Comparison of ENCODE assay signal across 3 cellular contexts in the genomic region with DNA sequence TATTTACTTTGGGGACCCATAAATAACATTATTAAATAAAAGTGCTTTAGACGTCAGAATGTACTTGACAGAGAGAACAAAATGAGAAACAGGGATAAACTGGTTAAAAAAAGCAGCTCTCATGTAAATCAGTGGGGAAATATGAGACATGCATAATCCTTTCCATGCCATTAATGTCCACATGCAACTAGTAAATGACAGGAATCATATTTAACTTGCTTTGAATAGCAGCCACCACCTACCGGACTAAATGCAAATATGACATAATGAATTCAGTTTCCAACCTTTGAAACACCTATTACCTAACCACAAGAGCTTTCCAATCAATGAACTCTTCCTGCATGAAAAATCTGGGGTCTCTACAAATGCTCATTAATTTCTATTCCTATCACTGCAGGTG.
TF ChIP-seq lines count a peak whose summit lies in the region.

No MANE protein-coding gene starts in this region.

TF ChIP-seq in liver, 16 proteins besides CTCF, POLR2A, EP300 and RAD21:
- TF ChIP-seq RXRA (IDR thresholded peaks at IDR 0.05) (no peak), HNF4A (conservative IDR thresholded peaks at IDR 0.05) (peak; percentile 6 to 16)

TF ChIP-seq in HepG2, 621 proteins besides CTCF, POLR2A, EP300 and RAD21 (continues in another document):
- TF ChIP-seq, protein P1, sequence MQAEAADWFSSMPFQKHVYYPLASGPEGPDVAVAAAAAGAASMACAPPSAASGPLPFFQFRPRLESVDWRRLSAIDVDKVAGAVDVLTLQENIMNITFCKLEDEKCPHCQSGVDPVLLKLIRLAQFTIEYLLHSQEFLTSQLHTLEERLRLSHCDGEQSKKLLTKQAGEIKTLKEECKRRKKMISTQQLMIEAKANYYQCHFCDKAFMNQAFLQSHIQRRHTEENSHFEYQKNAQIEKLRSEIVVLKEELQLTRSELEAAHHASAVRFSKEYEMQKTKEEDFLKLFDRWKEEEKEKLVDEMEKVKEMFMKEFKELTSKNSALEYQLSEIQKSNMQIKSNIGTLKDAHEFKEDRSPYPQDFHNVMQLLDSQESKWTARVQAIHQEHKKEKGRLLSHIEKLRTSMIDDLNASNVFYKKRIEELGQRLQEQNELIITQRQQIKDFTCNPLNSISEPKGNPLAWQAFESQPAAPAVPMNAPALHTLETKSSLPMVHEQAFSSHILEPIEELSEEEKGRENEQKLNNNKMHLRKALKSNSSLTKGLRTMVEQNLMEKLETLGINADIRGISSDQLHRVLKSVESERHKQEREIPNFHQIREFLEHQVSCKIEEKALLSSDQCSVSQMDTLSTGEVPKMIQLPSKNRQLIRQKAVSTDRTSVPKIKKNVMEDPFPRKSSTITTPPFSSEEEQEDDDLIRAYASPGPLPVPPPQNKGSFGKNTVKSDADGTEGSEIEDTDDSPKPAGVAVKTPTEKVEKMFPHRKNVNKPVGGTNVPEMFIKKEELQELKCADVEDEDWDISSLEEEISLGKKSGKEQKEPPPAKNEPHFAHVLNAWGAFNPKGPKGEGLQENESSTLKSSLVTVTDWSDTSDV (CRISPR knock-in tag; IDR thresholded peaks at IDR 0.05) = no peak
- TF ChIP-seq PCBP1 (IDR thresholded peaks at IDR 0.05; ENCODE audit: borderline replicate concordance, low read depth, low read length) (no peak), ZNF746 (CRISPR knock-in tag; IDR thresholded peaks at IDR 0.05) (no peak), LCORL (IDR thresholded peaks at IDR 0.05) (no peak), LCORL (CRISPR knock-in tag; IDR thresholded peaks at IDR 0.05) (no peak), ERF (CRISPR knock-in tag; IDR thresholded peaks at IDR 0.05) (no peak), SMAD9 (CRISPR knock-in tag; IDR thresholded peaks at IDR 0.05) (no peak), FOXK1 (CRISPR knock-in tag; IDR thresholded peaks at IDR 0.05; ENCODE audit: borderline replicate concordance, low read depth) (no peak), GABPB1 (CRISPR knock-in tag; IDR thresholded peaks at IDR 0.05) (no peak), ATM (IDR thresholded peaks at IDR 0.05; ENCODE audit: borderline replicate concordance) (no peak), TCF7L2 (IDR thresholded peaks at IDR 0.05; ENCODE audit: low read depth, low read length) (no peak), HNRNPUL1 (IDR thresholded peaks at IDR 0.05; ENCODE audit: low read depth, low read length) (no peak), ZFAT (CRISPR knock-in tag; conservative IDR thresholded peaks at IDR 0.05) (no peak), SALL2 (CRISPR knock-in tag; IDR thresholded peaks at IDR 0.05) (no peak)
- TF ChIP-seq, protein P2, sequence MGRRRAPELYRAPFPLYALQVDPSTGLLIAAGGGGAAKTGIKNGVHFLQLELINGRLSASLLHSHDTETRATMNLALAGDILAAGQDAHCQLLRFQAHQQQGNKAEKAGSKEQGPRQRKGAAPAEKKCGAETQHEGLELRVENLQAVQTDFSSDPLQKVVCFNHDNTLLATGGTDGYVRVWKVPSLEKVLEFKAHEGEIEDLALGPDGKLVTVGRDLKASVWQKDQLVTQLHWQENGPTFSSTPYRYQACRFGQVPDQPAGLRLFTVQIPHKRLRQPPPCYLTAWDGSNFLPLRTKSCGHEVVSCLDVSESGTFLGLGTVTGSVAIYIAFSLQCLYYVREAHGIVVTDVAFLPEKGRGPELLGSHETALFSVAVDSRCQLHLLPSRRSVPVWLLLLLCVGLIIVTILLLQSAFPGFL (CRISPR knock-in tag; IDR thresholded peaks at IDR 0.05) = no peak
- TF ChIP-seq, protein P3, sequence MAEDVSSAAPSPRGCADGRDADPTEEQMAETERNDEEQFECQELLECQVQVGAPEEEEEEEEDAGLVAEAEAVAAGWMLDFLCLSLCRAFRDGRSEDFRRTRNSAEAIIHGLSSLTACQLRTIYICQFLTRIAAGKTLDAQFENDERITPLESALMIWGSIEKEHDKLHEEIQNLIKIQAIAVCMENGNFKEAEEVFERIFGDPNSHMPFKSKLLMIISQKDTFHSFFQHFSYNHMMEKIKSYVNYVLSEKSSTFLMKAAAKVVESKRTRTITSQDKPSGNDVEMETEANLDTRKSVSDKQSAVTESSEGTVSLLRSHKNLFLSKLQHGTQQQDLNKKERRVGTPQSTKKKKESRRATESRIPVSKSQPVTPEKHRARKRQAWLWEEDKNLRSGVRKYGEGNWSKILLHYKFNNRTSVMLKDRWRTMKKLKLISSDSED (CRISPR knock-in tag; IDR thresholded peaks at IDR 0.05) = no peak
- TF ChIP-seq, protein P4, sequence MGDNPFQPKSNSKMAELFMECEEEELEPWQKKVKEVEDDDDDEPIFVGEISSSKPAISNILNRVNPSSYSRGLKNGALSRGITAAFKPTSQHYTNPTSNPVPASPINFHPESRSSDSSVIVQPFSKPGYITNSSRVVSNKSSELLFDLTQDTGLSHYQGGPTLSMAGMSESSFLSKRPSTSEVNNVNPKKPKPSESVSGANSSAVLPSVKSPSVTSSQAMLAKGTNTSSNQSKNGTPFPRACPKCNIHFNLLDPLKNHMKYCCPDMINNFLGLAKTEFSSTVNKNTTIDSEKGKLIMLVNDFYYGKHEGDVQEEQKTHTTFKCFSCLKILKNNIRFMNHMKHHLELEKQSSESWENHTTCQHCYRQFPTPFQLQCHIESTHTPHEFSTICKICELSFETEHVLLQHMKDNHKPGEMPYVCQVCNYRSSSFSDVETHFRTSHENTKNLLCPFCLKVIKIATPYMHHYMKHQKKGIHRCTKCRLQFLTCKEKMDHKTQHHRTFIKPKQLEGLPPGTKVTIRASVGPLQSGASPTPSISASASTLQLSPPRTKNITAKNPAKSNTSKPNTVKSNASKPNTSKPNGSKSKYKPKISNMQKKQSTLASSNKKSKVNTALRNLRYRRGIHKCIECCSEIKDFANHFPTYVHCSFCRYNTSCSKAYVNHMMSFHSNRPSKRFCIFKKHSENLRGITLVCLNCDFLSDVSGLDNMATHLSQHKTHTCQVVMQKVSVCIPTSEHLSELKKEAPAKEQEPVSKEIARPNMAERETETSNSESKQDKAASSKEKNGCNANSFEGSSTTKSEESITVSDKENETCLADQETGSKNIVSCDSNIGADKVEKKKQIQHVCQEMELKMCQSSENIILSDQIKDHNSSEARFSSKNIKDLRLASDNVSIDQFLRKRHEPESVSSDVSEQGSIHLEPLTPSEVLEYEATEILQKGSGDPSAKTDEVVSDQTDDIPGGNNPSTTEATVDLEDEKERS (CRISPR knock-in tag; IDR thresholded peaks at IDR 0.05) = no peak
- TF ChIP-seq, protein P5, sequence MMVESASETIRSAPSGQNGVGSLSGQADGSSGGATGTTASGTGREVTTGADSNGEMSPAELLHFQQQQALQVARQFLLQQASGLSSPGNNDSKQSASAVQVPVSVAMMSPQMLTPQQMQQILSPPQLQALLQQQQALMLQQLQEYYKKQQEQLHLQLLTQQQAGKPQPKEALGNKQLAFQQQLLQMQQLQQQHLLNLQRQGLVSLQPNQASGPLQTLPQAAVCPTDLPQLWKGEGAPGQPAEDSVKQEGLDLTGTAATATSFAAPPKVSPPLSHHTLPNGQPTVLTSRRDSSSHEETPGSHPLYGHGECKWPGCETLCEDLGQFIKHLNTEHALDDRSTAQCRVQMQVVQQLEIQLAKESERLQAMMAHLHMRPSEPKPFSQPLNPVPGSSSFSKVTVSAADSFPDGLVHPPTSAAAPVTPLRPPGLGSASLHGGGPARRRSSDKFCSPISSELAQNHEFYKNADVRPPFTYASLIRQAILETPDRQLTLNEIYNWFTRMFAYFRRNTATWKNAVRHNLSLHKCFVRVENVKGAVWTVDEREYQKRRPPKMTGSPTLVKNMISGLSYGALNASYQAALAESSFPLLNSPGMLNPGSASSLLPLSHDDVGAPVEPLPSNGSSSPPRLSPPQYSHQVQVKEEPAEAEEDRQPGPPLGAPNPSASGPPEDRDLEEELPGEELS (CRISPR knock-in tag; IDR thresholded peaks at IDR 0.05) = no peak

TF ChIP-seq in WTC11, 78 proteins besides CTCF, POLR2A, EP300 and RAD21:
- no peak for TF ChIP-seq ZNF317 (CRISPR knock-in tag; IDR thresholded peaks at IDR 0.05; ENCODE audit: borderline replicate concordance, low read depth)
- TF ChIP-seq, protein P6, sequence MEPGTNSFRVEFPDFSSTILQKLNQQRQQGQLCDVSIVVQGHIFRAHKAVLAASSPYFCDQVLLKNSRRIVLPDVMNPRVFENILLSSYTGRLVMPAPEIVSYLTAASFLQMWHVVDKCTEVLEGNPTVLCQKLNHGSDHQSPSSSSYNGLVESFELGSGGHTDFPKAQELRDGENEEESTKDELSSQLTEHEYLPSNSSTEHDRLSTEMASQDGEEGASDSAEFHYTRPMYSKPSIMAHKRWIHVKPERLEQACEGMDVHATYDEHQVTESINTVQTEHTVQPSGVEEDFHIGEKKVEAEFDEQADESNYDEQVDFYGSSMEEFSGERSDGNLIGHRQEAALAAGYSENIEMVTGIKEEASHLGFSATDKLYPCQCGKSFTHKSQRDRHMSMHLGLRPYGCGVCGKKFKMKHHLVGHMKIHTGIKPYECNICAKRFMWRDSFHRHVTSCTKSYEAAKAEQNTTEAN (CRISPR knock-in tag; IDR thresholded peaks at IDR 0.05) = no peak
- no peak for TF ChIP-seq TCF7 (CRISPR knock-in tag; IDR thresholded peaks at IDR 0.05; ENCODE audit: low read depth)
- TF ChIP-seq, protein P7, sequence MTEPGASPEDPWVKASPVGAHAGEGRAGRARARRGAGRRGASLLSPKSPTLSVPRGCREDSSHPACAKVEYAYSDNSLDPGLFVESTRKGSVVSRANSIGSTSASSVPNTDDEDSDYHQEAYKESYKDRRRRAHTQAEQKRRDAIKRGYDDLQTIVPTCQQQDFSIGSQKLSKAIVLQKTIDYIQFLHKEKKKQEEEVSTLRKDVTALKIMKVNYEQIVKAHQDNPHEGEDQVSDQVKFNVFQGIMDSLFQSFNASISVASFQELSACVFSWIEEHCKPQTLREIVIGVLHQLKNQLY (CRISPR knock-in tag; IDR thresholded peaks at IDR 0.05) = no peak
- no peak for TF ChIP-seq RORB (CRISPR knock-in tag; IDR thresholded peaks at IDR 0.05)
- TF ChIP-seq ZNF416 (CRISPR knock-in tag; IDR thresholded peaks at IDR 0.05) = no peak
- TF ChIP-seq GRHL2 (CRISPR knock-in tag; IDR thresholded peaks at IDR 0.05; ENCODE audit: insufficient replicate concordance, severe bottlenecking) = no peak
- TF ChIP-seq JAZF1 (CRISPR knock-in tag; IDR thresholded peaks at IDR 0.05) = no peak
- TF ChIP-seq, protein P2 (CRISPR knock-in tag; IDR thresholded peaks at IDR 0.05; ENCODE audit: borderline replicate concordance) = no peak
- no peak for TF ChIP-seq EMX1 (CRISPR knock-in tag; IDR thresholded peaks at IDR 0.05)
- TF ChIP-seq ZNF138 (CRISPR knock-in tag; conservative IDR thresholded peaks at IDR 0.05) = no peak
- TF ChIP-seq, protein P8, sequence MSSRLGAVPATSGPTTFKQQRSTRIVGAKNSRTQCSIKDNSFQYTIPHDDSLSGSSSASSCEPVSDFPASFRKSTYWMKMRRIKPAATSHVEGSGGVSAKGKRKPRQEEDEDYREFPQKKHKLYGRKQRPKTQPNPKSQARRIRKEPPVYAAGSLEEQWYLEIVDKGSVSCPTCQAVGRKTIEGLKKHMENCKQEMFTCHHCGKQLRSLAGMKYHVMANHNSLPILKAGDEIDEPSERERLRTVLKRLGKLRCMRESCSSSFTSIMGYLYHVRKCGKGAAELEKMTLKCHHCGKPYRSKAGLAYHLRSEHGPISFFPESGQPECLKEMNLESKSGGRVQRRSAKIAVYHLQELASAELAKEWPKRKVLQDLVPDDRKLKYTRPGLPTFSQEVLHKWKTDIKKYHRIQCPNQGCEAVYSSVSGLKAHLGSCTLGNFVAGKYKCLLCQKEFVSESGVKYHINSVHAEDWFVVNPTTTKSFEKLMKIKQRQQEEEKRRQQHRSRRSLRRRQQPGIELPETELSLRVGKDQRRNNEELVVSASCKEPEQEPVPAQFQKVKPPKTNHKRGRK (CRISPR knock-in tag; IDR thresholded peaks at IDR 0.05; ENCODE audit: borderline replicate concordance) = no peak
- TF ChIP-seq NR3C1 (CRISPR knock-in tag; conservative IDR thresholded peaks at IDR 0.05; ENCODE audit: low read depth) = no peak
- TF ChIP-seq PRRX2 (CRISPR knock-in tag; IDR thresholded peaks at IDR 0.05) = no peak
- TF ChIP-seq GABPB1 (CRISPR knock-in tag; IDR thresholded peaks at IDR 0.05) = no peak
- no peak for TF ChIP-seq SMAD3 (CRISPR knock-in tag; IDR thresholded peaks at IDR 0.05; ENCODE audit: borderline replicate concordance)
TF ChIP-seq in WTC11: peak in this region for 0.
